In the genomic region with DNA sequence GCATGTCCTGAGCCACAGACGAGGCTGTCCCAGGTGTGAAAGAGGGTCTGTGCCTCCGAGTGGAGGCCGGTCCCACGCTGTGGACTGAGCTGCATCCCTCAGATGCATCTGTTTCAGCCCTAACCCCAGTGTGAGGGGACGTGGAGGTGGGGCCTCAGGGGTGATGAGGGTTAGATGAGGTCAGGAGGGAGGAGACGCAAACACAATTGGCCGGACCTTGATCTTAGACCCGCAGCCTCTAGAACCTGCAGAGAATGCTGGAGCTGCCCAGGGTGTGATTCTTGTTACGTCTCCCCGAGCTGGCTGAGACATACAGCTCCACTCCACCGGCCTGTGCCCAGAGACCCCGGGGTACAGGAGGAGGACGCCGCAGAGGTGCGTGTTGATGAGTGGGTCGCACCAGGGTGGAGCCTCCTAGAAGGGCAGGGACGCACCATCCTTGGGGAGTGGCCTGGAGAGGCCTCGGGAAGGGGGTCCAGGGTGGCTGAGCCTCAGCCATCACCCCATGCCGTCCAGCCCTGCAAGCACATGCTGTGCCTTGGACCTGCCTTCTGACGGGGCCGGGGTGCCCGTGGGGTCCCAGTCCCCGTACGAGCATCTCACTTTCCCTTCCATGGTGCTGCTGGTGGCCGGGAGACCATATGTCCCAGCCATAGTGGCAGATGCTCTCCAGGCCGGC, we compare ENCODE assay signal across 1 cellular context.
TF ChIP-seq lines count a peak whose summit lies in the region.

No MANE protein-coding gene starts in this region.

TF ChIP-seq in HepG2, 621 proteins besides CTCF, POLR2A, EP300 and RAD21 (continued from another document and continues in another):
- TF ChIP-seq, protein P1, sequence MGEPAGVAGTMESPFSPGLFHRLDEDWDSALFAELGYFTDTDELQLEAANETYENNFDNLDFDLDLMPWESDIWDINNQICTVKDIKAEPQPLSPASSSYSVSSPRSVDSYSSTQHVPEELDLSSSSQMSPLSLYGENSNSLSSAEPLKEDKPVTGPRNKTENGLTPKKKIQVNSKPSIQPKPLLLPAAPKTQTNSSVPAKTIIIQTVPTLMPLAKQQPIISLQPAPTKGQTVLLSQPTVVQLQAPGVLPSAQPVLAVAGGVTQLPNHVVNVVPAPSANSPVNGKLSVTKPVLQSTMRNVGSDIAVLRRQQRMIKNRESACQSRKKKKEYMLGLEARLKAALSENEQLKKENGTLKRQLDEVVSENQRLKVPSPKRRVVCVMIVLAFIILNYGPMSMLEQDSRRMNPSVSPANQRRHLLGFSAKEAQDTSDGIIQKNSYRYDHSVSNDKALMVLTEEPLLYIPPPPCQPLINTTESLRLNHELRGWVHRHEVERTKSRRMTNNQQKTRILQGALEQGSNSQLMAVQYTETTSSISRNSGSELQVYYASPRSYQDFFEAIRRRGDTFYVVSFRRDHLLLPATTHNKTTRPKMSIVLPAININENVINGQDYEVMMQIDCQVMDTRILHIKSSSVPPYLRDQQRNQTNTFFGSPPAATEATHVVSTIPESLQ (CRISPR knock-in tag; conservative IDR thresholded peaks at IDR 0.05), result no peak
- TF ChIP-seq, protein P2, sequence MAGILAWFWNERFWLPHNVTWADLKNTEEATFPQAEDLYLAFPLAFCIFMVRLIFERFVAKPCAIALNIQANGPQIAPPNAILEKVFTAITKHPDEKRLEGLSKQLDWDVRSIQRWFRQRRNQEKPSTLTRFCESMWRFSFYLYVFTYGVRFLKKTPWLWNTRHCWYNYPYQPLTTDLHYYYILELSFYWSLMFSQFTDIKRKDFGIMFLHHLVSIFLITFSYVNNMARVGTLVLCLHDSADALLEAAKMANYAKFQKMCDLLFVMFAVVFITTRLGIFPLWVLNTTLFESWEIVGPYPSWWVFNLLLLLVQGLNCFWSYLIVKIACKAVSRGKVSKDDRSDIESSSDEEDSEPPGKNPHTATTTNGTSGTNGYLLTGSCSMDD (CRISPR knock-in tag; IDR thresholded peaks at IDR 0.05), result no peak
- TF ChIP-seq E2F2 (CRISPR knock-in tag; IDR thresholded peaks at IDR 0.05; ENCODE audit: borderline replicate concordance) (no peak), ZMYM4 (CRISPR knock-in tag; IDR thresholded peaks at IDR 0.05) (no peak), ZHX2 (IDR thresholded peaks at IDR 0.05; ENCODE audit: low read depth) (no peak), ZHX2 (CRISPR knock-in tag; IDR thresholded peaks at IDR 0.05; ENCODE audit: borderline replicate concordance) (no peak), HES4 (CRISPR knock-in tag; IDR thresholded peaks at IDR 0.05; ENCODE audit: borderline replicate concordance) (no peak), GATAD2A (CRISPR knock-in tag; IDR thresholded peaks at IDR 0.05) (peak; percentile 33; the same call in 1 of the 2 replicates), SOX6 (IDR thresholded peaks at IDR 0.05) (no peak), SOX6 (CRISPR knock-in tag; IDR thresholded peaks at IDR 0.05) (peak; percentile 50; the same call in 1 of the 2 replicates), ZFP41 (CRISPR knock-in tag; IDR thresholded peaks at IDR 0.05; ENCODE audit: borderline replicate concordance) (no peak), DMTF1 (CRISPR knock-in tag; IDR thresholded peaks at IDR 0.05) (no peak), UBTF (CRISPR knock-in tag; IDR thresholded peaks at IDR 0.05) (peak; percentile 21; the same call in 1 of the 2 replicates), SP2 (CRISPR knock-in tag; IDR thresholded peaks at IDR 0.05) (no peak), ZNF75D (CRISPR knock-in tag; IDR thresholded peaks at IDR 0.05; ENCODE audit: borderline replicate concordance) (no peak), GZF1 (CRISPR knock-in tag; IDR thresholded peaks at IDR 0.05) (no peak), NRL (CRISPR knock-in tag; IDR thresholded peaks at IDR 0.05; ENCODE audit: borderline replicate concordance) (no peak), HHEX (CRISPR knock-in tag; IDR thresholded peaks at IDR 0.05) (peak; percentile 88), ZNF644 (CRISPR knock-in tag; IDR thresholded peaks at IDR 0.05; ENCODE audit: low read depth) (no peak), SATB2 (CRISPR knock-in tag; IDR thresholded peaks at IDR 0.05) (no peak), BRCA1 (CRISPR knock-in tag; IDR thresholded peaks at IDR 0.05) (no peak), ZNF274 (CRISPR knock-in tag; IDR thresholded peaks at IDR 0.05) (no peak), SP1 (IDR thresholded peaks at IDR 0.05) (no peak), SP1 (CRISPR knock-in tag; IDR thresholded peaks at IDR 0.05) (no peak), ZSCAN31 (CRISPR knock-in tag; IDR thresholded peaks at IDR 0.05; ENCODE audit: low read depth) (no peak), THRA (CRISPR knock-in tag; IDR thresholded peaks at IDR 0.05; ENCODE audit: borderline replicate concordance) (peak; percentile 97; the same call in 1 of the 2 replicates), PPARG (CRISPR knock-in tag; conservative IDR thresholded peaks at IDR 0.05) (no peak), CBX5 (CRISPR knock-in tag; IDR thresholded peaks at IDR 0.05; ENCODE audit: borderline replicate concordance) (no peak), MEIS2 (CRISPR knock-in tag; IDR thresholded peaks at IDR 0.05) (no peak), BRD4 (CRISPR knock-in tag; IDR thresholded peaks at IDR 0.05) (no peak), ZNF362 (CRISPR knock-in tag; IDR thresholded peaks at IDR 0.05; ENCODE audit: borderline replicate concordance) (no peak), AHR (CRISPR knock-in tag; IDR thresholded peaks at IDR 0.05) (no peak)
- TF ChIP-seq, protein P3, sequence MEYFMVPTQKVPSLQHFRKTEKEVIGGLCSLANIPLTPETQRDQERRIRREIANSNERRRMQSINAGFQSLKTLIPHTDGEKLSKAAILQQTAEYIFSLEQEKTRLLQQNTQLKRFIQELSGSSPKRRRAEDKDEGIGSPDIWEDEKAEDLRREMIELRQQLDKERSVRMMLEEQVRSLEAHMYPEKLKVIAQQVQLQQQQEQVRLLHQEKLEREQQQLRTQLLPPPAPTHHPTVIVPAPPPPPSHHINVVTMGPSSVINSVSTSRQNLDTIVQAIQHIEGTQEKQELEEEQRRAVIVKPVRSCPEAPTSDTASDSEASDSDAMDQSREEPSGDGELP (IDR thresholded peaks at IDR 0.05; ENCODE audit: borderline replicate concordance, low read depth), result no peak
- TF ChIP-seq, protein P4, sequence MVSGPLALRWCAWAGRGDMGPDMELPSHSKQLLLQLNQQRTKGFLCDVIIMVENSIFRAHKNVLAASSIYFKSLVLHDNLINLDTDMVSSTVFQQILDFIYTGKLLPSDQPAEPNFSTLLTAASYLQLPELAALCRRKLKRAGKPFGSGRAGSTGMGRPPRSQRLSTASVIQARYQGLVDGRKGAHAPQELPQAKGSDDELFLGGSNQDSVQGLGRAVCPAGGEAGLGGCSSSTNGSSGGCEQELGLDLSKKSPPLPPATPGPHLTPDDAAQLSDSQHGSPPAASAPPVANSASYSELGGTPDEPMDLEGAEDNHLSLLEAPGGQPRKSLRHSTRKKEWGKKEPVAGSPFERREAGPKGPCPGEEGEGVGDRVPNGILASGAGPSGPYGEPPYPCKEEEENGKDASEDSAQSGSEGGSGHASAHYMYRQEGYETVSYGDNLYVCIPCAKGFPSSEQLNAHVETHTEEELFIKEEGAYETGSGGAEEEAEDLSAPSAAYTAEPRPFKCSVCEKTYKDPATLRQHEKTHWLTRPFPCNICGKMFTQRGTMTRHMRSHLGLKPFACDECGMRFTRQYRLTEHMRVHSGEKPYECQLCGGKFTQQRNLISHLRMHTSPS (CRISPR knock-in tag; IDR thresholded peaks at IDR 0.05; ENCODE audit: low read depth), result no peak
- TF ChIP-seq, protein P5, sequence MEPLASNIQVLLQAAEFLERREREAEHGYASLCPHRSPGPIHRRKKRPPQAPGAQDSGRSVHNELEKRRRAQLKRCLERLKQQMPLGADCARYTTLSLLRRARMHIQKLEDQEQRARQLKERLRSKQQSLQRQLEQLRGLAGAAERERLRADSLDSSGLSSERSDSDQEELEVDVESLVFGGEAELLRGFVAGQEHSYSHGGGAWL (CRISPR knock-in tag; IDR thresholded peaks at IDR 0.05), result no peak
